In genomic region chr11:12149672-12150225, GRCh38 we compare ENCODE assay signal across 10 cellular contexts. TPM values are rescaled to one million over a fixed set of nuclear protein-coding genes. Genes with fewer than 3 reads are reported as not detected.
DNase-seq lines count a peak whose midpoint lies in the region; ATAC-seq, FAIRE-seq and TF ChIP-seq lines count a peak whose summit lies in the region.
"Had no signal": no experiment of that assay in that cellular context is flagged by ENCODE, and none has a peak within 500 bp of the region (broad histone marks: within the 10 kb centered on the region; RNA-seq: fewer than 3 reads in every experiment).

No MANE protein-coding gene starts in this region.

- H3K27ac ChIP-seq in left ventricle myocardium inferior (replicated peaks) (no peak overlapping the region), testis (peak overlapping the region; percentile 47 to 81)
- H3K27ac ChIP-seq: C4-2B had no signal

- FAIRE-seq in urothelium cell line (lab: Jason Lieb, UNC): no peak

- H3K4me1 ChIP-seq in left ventricle myocardium inferior: peaks cover 43% of the 10 kb centered on the region
- peaks cover 35% of the 10 kb centered on the region for H3K4me1 ChIP-seq in testis

- intact Hi-C loops in left cardiac atrium (cut with DNase I): no loop called here
- intact Hi-C loops in left ventricle myocardium inferior (cut with micrococcal nuclease): no loop called here
- intact Hi-C loops in testis (cut with DNase I; ENCODE audit: low total_unique reads): no loop called here

- TF ChIP-seq CTCF in left ventricle myocardium inferior (IDR thresholded peaks at IDR 0.05; ENCODE audit: borderline replicate concordance): no peak
- TF ChIP-seq CTCF in NB4 (IDR thresholded peaks at IDR 0.05; ENCODE audit: low read depth, low read length): no peak
- no peak for TF ChIP-seq CTCF in testis (IDR thresholded peaks at IDR 0.05)

- H3K27me3 ChIP-seq in left ventricle myocardium inferior (ENCODE audit: low read depth): no peaks in the 10 kb centered on the region
- no peaks in the 10 kb centered on the region for H3K27me3 ChIP-seq in testis

- WGBS in testis, 2 donors: 48 to 61% methylated on average over 6 of the region's 6 CpGs

- no peak overlapping the region for H3K4me3 ChIP-seq in left ventricle myocardium inferior
- H3K4me3 ChIP-seq in NB4 (ENCODE audit: low read depth, low read length): no peak overlapping the region
- H3K4me3 ChIP-seq in testis: no peak overlapping the region

- peak; percentile 14 to 47 for ATAC-seq in left cardiac atrium
- ATAC-seq in GM19397 (IDR thresholded peaks at IDR 0.05; ENCODE audit: unreplicated experiment): no peak
- no peak for ATAC-seq in HG02763 (IDR thresholded peaks at IDR 0.05; ENCODE audit: unreplicated experiment)

- TF ChIP-seq POLR2A in NB4 (IDR thresholded peaks at IDR 0.05; ENCODE audit: extremely low read depth, insufficient read length) (no peak), testis (IDR thresholded peaks at IDR 0.05) (no peak)

- H3K9me3 ChIP-seq in left ventricle myocardium inferior (replicated peaks): no peaks in the 10 kb centered on the region
- H3K9me3 ChIP-seq in testis: no peaks in the 10 kb centered on the region

- H3K36me3 ChIP-seq in left ventricle myocardium inferior (peaks cover 11% of the 10 kb centered on the region), testis (ENCODE audit: low read depth, missing control alignments) (no peaks in the 10 kb centered on the region)

- DNase-seq in left cardiac atrium: no peak
- no peak for DNase-seq in left ventricle myocardium inferior
- peak; percentile 96 for DNase-seq in NB4 (ENCODE audit: low read depth)
- peak; percentile 48 for DNase-seq in cerebellar cortex (ENCODE audit: low spot score)
- DNase-seq in testis: peak; percentile 34
- no peak for DNase-seq in urothelium cell line (ENCODE audit: low spot score)
- DNase-seq: NCI-H2029 had no signal

RNA-seq across cellular contexts. Expression of gene MICAL2, which starts 39.4 kb away (rescaled TPM):
- total RNA-seq in left cardiac atrium: 100 to 1,000 TPM in 1 of 2 donors, 10 to 100 TPM in 1; 74.5 to 128 TPM
- 85.0 TPM for total RNA-seq in left ventricle myocardium inferior
- total RNA-seq in testis: 100 to 1,000 TPM; 401 to 461 TPM
- 224 TPM for polyA plus RNA-seq in testis (ENCODE audit: insufficient read depth, low read depth, low replicate concordance)

Comparison
In these comparisons a context has a peak if more than half of its experiments do, and no peak if none do; other contexts are left out.
1. ATAC-seq: peak in left cardiac atrium (2 of 2); none in GM19397 (single experiment) and HG02763 (single experiment).
2. DNase-seq: peak in NB4 (single experiment), cerebellar cortex (single experiment) and testis (single experiment); none in left cardiac atrium (single experiment), left ventricle myocardium inferior (single experiment) and urothelium cell line (single experiment).